ENCODE assay signal across 27 cellular contexts in the genomic region with DNA sequence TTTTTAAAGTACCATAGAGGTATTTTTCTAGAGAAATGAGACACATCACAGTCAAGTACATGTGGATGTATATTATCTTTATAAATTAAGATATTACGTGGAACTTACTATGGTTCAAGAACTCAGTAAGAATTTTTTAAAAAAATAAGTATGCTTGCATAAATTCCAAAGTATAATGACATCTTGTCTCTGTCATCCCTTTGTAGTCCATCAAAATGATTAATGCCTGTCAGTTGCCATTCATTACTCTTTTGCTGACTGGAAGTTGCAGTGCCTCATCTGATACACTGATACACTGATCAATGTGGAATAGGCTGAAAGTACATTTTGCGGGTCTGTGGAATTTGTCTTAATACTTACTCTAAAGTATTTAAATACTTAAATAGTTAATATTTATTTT.
"Had no signal": no experiment of that assay in that cellular context is flagged by ENCODE, and none has a peak within 500 bp of the region (broad histone marks: within the 10 kb centered on the region; RNA-seq: fewer than 3 reads in every experiment).

No MANE protein-coding gene starts in this region.

- DNase-seq: stimulated activated CD4-positive, alpha-beta T cell treated with anti-CD3 and anti-CD28 coated beads, Interleukin-2, amount 100 ng/mL, for 48 hours; stimulated activated CD4-positive, alpha-beta T cell treated with anti-CD3 and anti-CD28 coated beads, Interleukin-4, amount 100 ng/mL, for 1 hour; stimulated activated CD4-positive, alpha-beta T cell treated with anti-CD3 and anti-CD28 coated beads, Interleukin-4, amount 100 ng/mL, for 24 hours; stimulated activated CD4-positive, alpha-beta T cell treated with anti-CD3 and anti-CD28 coated beads, Interleukin-4, amount 100 ng/mL, for 4 hours; stimulated activated CD8-positive, alpha-beta memory T cell treated with anti-CD3 and anti-CD28 coated beads, Interleukin-4, amount 100 ng/mL, for 48 hours; stimulated activated naive B cell treated with anti-CD40 and anti-IgM and Interleukin-4, amounts not matched to agents 10 μg/mL and 1 μg/mL and 100 μg/mL, for 72 hours; stimulated activated naive CD4-positive, alpha-beta T cell; stimulated activated naive CD4-positive, alpha-beta T cell treated with Interleukin-2 at 50 U/mL for 16 hours; stimulated activated naive CD8-positive, alpha-beta T cell treated with anti-CD3 and anti-CD28 coated beads, Interleukin-15, amount 100 ng/mL, for 72 hours; stimulated activated naive CD8-positive, alpha-beta T cell treated with anti-CD3 and anti-CD28 coated beads, Interleukin-15, Interleukin-2, amounts not matched to agents 100 U/mL and 50 U/mL, for 24 hours; stomach; substantia nigra; testis; thyroid gland; tibial artery; transverse colon; trophoblast cell; upper lobe of left lung; upper lobe of right lung; uterus had no signal

- H3K9me3 ChIP-seq: stomach, suprapubic skin, testis, thoracic aorta, thyroid gland, tibial artery, tibial nerve, transverse colon, upper lobe of left lung, upper lobe of right lung, uterus, vagina had no signal

- H3K4me1 ChIP-seq: stomach, suprapubic skin, testis, thyroid gland, tibial artery, tibial nerve, transverse colon, upper lobe of left lung, upper lobe of right lung, uterus, vagina had no signal

- H3K4me3 ChIP-seq: stomach, suprapubic skin, testis, thoracic aorta, thyroid gland, tibial artery, tibial nerve, transverse colon, upper lobe of left lung, upper lobe of right lung, uterus, vagina had no signal

- H3K36me3 ChIP-seq: stomach, suprapubic skin, thoracic aorta, thyroid gland, tibial artery, tibial nerve, transverse colon, upper lobe of left lung, upper lobe of right lung, uterus, vagina had no signal

- ATAC-seq: stimulated activated effector memory CD8-positive, alpha-beta T cell treated with anti-CD3 and anti-CD28 coated beads, Interleukin-12 subunit alpha, Interleukin-12 subunit beta, amount 100 ng/mL, for 72 hours; stimulated activated memory B cell treated with anti-CD40 and anti-IgM and Interleukin-4, amounts not matched to agents 10 μg/mL and 1 μg/mL and 100 μg/mL, for 72 hours; stimulated activated naive B cell treated with anti-CD40 and anti-IgM and Interleukin-4, amounts not matched to agents 10 μg/mL and 1 μg/mL and 100 μg/mL, for 72 hours; stimulated activated naive CD8-positive, alpha-beta T cell treated with anti-CD3 and anti-CD28 coated beads, Interleukin-15, amount 100 ng/mL, for 72 hours; stimulated activated naive CD8-positive, alpha-beta T cell treated with anti-CD3 and anti-CD28 coated beads, Interleukin-15, Interleukin-2, amounts not matched to agents 100 U/mL and 50 U/mL, for 24 hours; upper lobe of right lung had no signal

- FAIRE-seq: urothelium cell line had no signal

- H3K27ac ChIP-seq: stomach, suprapubic skin, testis, thoracic aorta, thyroid gland, tibial artery, tibial nerve, transverse colon, upper lobe of left lung, upper lobe of right lung, uterus, vagina had no signal

- H3K27me3 ChIP-seq: stomach, suprapubic skin, testis, thyroid gland, tibial artery, tibial nerve, transverse colon, upper lobe of left lung, upper lobe of right lung, uterus, vagina had no signal
